ENCODE assay signal across 26 cellular contexts in genomic region chr1:64077281-64077940, GRCh38.
DNase-seq lines count a peak whose midpoint lies in the region; ATAC-seq, FAIRE-seq and TF ChIP-seq lines count a peak whose summit lies in the region.
"Had no signal": no experiment of that assay in that cellular context is flagged by ENCODE, and none has a peak within 500 bp of the region (broad histone marks: within the 10 kb centered on the region; RNA-seq: fewer than 3 reads in every experiment).

No MANE protein-coding gene starts in this region.

- peaks cover 12% of the 10 kb centered on the region for H3K36me3 Mint-ChIP-seq in MCF 10A (ENCODE audit: insufficient read depth, unreplicated experiment)
- H3K36me3 Mint-ChIP-seq: activated naive CD8-positive, alpha-beta T cell treated with anti-CD3 and anti-CD28 coated beads, Interleukin-2, amount 10 ng/mL, durations not matched to agents 7 days and 5 days had no signal

- POLR2A ChIA-PET in MCF 10A (lab: Yijun Ruan, JAX): interaction anchor here (0.6 to 1.6 kb wide), 6 partner anchors 33 to 1956 kb away, joined by 3 to 6 read pairs (median 4); no protein-coding TSS in a partner anchor

- H3K9me3 Mint-ChIP-seq in MCF 10A (ENCODE audit: unreplicated experiment): no peaks in the 10 kb centered on the region
- H3K9me3 Mint-ChIP-seq: activated naive CD8-positive, alpha-beta T cell treated with anti-CD3 and anti-CD28 coated beads, Interleukin-2, amount 10 ng/mL, durations not matched to agents 7 days and 5 days; nephron progenitor cell had no signal

- peak; percentile 76 for DNase-seq in COLO829 (ENCODE audit: low spot score)
- DNase-seq in MCF 10A (ENCODE audit: unreplicated experiment): peak; percentile 47
- peak; percentile 4 to 18 for DNase-seq in frontal cortex (ENCODE audit: low spot score in 2 of 2)
- peak; percentile 11 for DNase-seq in occipital lobe (lab: John Stamatoyannopoulos, UW)
- DNase-seq in left lobe of liver (ENCODE audit: low spot score): no peak
- DNase-seq in NCI-H510A (lab: John Stamatoyannopoulos, UW): no peak
- DNase-seq in HuH-7.5 (ENCODE audit: low spot score): no peak
- DNase-seq: activated CD4-positive, alpha-beta T cell treated with anti-CD3 and anti-CD28 coated beads for 1 hour; activated naive CD8-positive, alpha-beta T cell treated with anti-CD3 and anti-CD28 coated beads, Interleukin-2, amount 10 ng/mL, durations not matched to agents 7 days and 5 days; brain microvascular endothelial cell; Calu3; cortex of kidney; EL; HCEC 1CT; left cardiac atrium; NCI-H1105; NCI-H2081 treated with DMSO at 0.1 percent for 48 hours; NCI-H446 treated with DMSO at 0.1 percent for 48 hours; nephron progenitor cell; NK-92 treated with Interleukin-12 subunit alpha and Interleukin-12 subunit beta, amount 100 ng/mL, for 24 hours; stimulated activated CD4-positive, alpha-beta T cell treated with anti-CD3 and anti-CD28 coated beads, Interleukin-4, amount 100 ng/mL, for 4 hours; SW 1271; uterus had no signal

- peaks cover 22% of the 10 kb centered on the region for H3K4me1 Mint-ChIP-seq in MCF 10A (ENCODE audit: insufficient read depth, unreplicated experiment)
- H3K4me1 Mint-ChIP-seq: activated naive CD8-positive, alpha-beta T cell treated with anti-CD3 and anti-CD28 coated beads, Interleukin-2, amount 10 ng/mL, durations not matched to agents 7 days and 5 days had no signal

- peak overlapping the region; percentile 33 for H3K27ac Mint-ChIP-seq in MCF 10A (ENCODE audit: low read depth, unreplicated experiment)
- H3K27ac Mint-ChIP-seq: activated naive CD8-positive, alpha-beta T cell treated with anti-CD3 and anti-CD28 coated beads, Interleukin-2, amount 10 ng/mL, durations not matched to agents 7 days and 5 days; nephron progenitor cell had no signal

- no peak overlapping the region for H3K4me3 Mint-ChIP-seq in MCF 10A (ENCODE audit: unreplicated experiment)
- H3K4me3 Mint-ChIP-seq: activated naive CD8-positive, alpha-beta T cell treated with anti-CD3 and anti-CD28 coated beads, Interleukin-2, amount 10 ng/mL, durations not matched to agents 7 days and 5 days; nephron progenitor cell had no signal

- CTCF ChIA-PET in MCF 10A (lab: Yijun Ruan, JAX): interaction anchor here (1.1 to 2.9 kb wide), 2 partner anchors 9 to 12 kb away, joined by 3 to 8 read pairs; no protein-coding TSS in a partner anchor

- no peak for TF ChIP-seq CTCF in MCF 10A (IDR thresholded peaks at IDR 0.05; ENCODE audit: unreplicated experiment)

- no peaks in the 10 kb centered on the region for H3K27me3 Mint-ChIP-seq in MCF 10A (ENCODE audit: insufficient read depth, unreplicated experiment)
- H3K27me3 Mint-ChIP-seq: activated naive CD8-positive, alpha-beta T cell treated with anti-CD3 and anti-CD28 coated beads, Interleukin-2, amount 10 ng/mL, durations not matched to agents 7 days and 5 days had no signal

- intact Hi-C loops in MCF 10A (cut with micrococcal nuclease): no loop called here

- ATAC-seq in left lobe of liver (no peak), HG03342 (IDR thresholded peaks at IDR 0.05; ENCODE audit: unreplicated experiment) (no peak)
- ATAC-seq: left cardiac atrium had no signal

- FAIRE-seq in frontal cortex (lab: Jason Lieb, UNC): no peak
- FAIRE-seq: GM18507, HTR-8/SVneo had no signal

- BruUV-seq in MCF 10A (replicated peaks; lab: Mats Ljungman, UMichigan): no TSS peak

Comparison
In these comparisons a context has a peak if more than half of its experiments do, and no peak if none do; other contexts are left out.
1. DNase-seq: peak in COLO829 (single experiment), MCF 10A (single experiment), frontal cortex (2 of 2) and occipital lobe (single experiment); none in left lobe of liver (single experiment), NCI-H510A (single experiment) and HuH-7.5 (single experiment).